ENCODE assay signal across 26 cellular contexts in the genomic region with DNA sequence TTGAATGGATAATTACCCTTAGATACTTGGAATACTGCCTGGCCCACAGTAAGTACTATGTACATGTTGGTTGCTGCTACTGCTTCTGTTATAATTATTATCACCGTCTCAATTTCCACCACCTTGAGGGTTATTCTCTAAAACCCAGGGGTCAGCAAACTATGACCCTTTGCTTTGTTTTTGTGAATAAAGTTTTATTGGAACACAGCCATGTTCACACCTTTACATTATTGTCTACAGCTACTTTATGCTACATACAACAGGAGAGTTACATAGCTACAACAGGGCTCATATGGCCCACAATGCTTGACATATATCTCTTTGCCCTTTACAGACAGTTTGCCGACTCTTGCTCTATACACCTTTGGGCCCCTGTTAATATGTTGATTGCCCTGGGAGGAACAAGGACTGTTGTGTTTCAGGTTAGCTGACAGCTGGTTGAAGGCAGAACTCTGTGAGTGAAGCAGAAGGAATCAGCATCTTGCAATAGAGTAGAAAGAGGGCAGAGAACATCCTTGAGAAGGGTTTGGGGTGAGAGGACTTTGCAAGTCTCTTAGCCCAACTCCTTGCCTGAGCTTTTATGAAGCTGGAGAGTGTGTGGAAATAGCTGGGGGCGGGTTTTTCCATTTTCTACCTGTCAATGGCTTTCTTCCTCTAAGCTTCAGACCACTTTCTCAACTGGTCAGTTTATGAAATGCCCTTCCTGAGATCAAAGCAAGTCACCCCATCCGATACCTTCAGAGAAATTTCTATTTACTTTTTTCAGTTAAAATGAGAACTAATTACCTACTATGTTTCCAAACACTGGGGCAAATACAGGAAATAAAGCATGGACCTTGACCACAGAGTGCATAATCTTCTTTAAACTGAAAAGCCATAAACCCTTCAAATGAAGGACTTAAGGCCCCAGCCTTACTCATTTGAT. TPM values are rescaled to one million over a fixed set of nuclear protein-coding genes. Genes with fewer than 3 reads are reported as not detected.
DNase-seq lines count a peak whose midpoint lies in the region; TF ChIP-seq lines count a peak whose summit lies in the region.
"Had no signal": no experiment of that assay in that cellular context is flagged by ENCODE, and none has a peak within 500 bp of the region (broad histone marks: within the 10 kb centered on the region; RNA-seq: fewer than 3 reads in every experiment).

No MANE protein-coding gene starts in this region.

- BruUV-seq in Caco-2 (replicated peaks; lab: Mats Ljungman, UMichigan), result no TSS peak

- no peak overlapping the region for H3K9ac ChIP-seq in duodenal mucosa (ENCODE audit: low read depth in 1 of 2, low read length in 2 of 2)

- CTCF ChIA-PET in Caco-2 (lab: Charles Lee), result interaction anchor here (1.0 to 1.2 kb wide), 2 partner anchors 36 to 59 kb away, joined by 3 to 4 read pairs; no protein-coding TSS in a partner anchor
- CTCF ChIA-PET in activated CD4-positive, alpha-beta memory T cell treated with anti-CD3 and anti-CD28 coated beads for 36 hours (lab: Charles Lee), result no interaction called here

- POLR2A ChIA-PET in Caco-2 (lab: Charles Lee), result no interaction called here
- POLR2A ChIA-PET in activated CD4-positive, alpha-beta memory T cell treated with anti-CD3 and anti-CD28 coated beads for 36 hours (lab: Charles Lee), result no interaction called here

- H3K9me3 Mint-ChIP-seq in Caco-2 (ENCODE audit: unreplicated experiment), result no peaks in the 10 kb centered on the region
- H3K9me3 Mint-ChIP-seq in activated CD4-positive, alpha-beta memory T cell treated with anti-CD3 and anti-CD28 coated beads for 36 hours, result no peaks in the 10 kb centered on the region
- H3K9me3 Mint-ChIP-seq: CD8-positive, alpha-beta memory T cell; HFFc6 had no signal

- no peaks in the 10 kb centered on the region for H3K36me3 ChIP-seq in Caco-2 (ENCODE audit: control insufficient read depth, insufficient read depth, low read length)
- no peaks in the 10 kb centered on the region for H3K36me3 ChIP-seq in duodenal mucosa (ENCODE audit: control insufficient read depth in 1 of 2, insufficient read depth in 2 of 2, low read length in 2 of 2)

- H3K27ac ChIP-seq in duodenal mucosa (ENCODE audit: low read depth, low read length), result no peak overlapping the region
- H3K27ac ChIP-seq in dorsolateral prefrontal cortex, result no peak overlapping the region
- H3K27ac ChIP-seq: C4-2B had no signal

- H3K27me3 ChIP-seq in Caco-2 (replicated peaks; ENCODE audit: control insufficient read depth, insufficient read depth, low read length), result no peaks in the 10 kb centered on the region
- no peaks in the 10 kb centered on the region for H3K27me3 ChIP-seq in duodenal mucosa (ENCODE audit: control insufficient read depth in 1 of 2, insufficient read depth in 2 of 2, low read length in 2 of 2)
- H3K27me3 ChIP-seq in dorsolateral prefrontal cortex, result no peaks in the 10 kb centered on the region

- DNase-seq in Caco-2 (peak; percentile 78 to 82), NOMO-1 treated with dmso at 0.1 percent for 144 hours (lab: John Stamatoyannopoulos, UW; ENCODE audit: unreplicated experiment) (peak; percentile 79), renal cortical epithelial cell (ENCODE audit: low read depth) (peak; percentile 18), dorsolateral prefrontal cortex (no peak)
- no peak for DNase-seq in activated CD4-positive, alpha-beta memory T cell treated with anti-CD3 and anti-CD28 coated beads for 36 hours
- DNase-seq in activated CD4-positive, alpha-beta T cell treated with anti-CD3 and anti-CD28 coated beads, Interleukin-2, amount 50 U/mL, for 4 hours, result no peak
- DNase-seq: AML-193; CD8-positive, alpha-beta memory T cell; H7; HFFc6; KBM-7; MM.1S; NCI-H1092; NCI-H1436; NCI-H187 treated with DMSO at 0.1 percent for 48 hours; NCI-H2107; NCI-H748 treated with DMSO at 0.1 percent for 48 hours; OCI-M1; Right ventricle myocardium superior; SW 1271 had no signal

- peak overlapping the region; percentile 39 for H3K4me3 Mint-ChIP-seq in Caco-2 (ENCODE audit: unreplicated experiment)
- no peak overlapping the region for H3K4me3 Mint-ChIP-seq in activated CD4-positive, alpha-beta memory T cell treated with anti-CD3 and anti-CD28 coated beads for 36 hours
- H3K4me3 Mint-ChIP-seq: CD8-positive, alpha-beta memory T cell; HFFc6 had no signal

- no peak overlapping the region for H3K4me3 ChIP-seq in Caco-2 (ENCODE audit: low read depth, low read length)
- H3K4me3 ChIP-seq in duodenal mucosa (ENCODE audit: low read depth in 1 of 2, low read length in 2 of 2), result peak overlapping the region; percentile 30 to 44
- H3K4me3 ChIP-seq in dorsolateral prefrontal cortex, result no peak overlapping the region

- H3K9me3 ChIP-seq in Caco-2, result no peaks in the 10 kb centered on the region
- H3K9me3 ChIP-seq in duodenal mucosa (ENCODE audit: control insufficient read depth in 1 of 2, low read length in 2 of 2), result no peaks in the 10 kb centered on the region

- H3K4me1 ChIP-seq in Caco-2 (peaks cover 52% of the 10 kb centered on the region), duodenal mucosa (ENCODE audit: control insufficient read depth in 1 of 2, insufficient read depth in 2 of 2, low read length in 2 of 2) (peaks cover 15 to 28% of the 10 kb centered on the region in 2 donors)

- H3K4me1 Mint-ChIP-seq in Caco-2 (ENCODE audit: low read depth, unreplicated experiment), result peaks cover 51% of the 10 kb centered on the region
- H3K4me1 Mint-ChIP-seq in activated CD4-positive, alpha-beta memory T cell treated with anti-CD3 and anti-CD28 coated beads for 36 hours (ENCODE audit: low read depth), result no peaks in the 10 kb centered on the region
- H3K4me1 Mint-ChIP-seq: CD8-positive, alpha-beta memory T cell had no signal

- no peaks in the 10 kb centered on the region for H3K27me3 Mint-ChIP-seq in Caco-2 (ENCODE audit: insufficient read depth, unreplicated experiment)
- peaks cover 2% of the 10 kb centered on the region for H3K27me3 Mint-ChIP-seq in activated CD4-positive, alpha-beta memory T cell treated with anti-CD3 and anti-CD28 coated beads for 36 hours

- TF ChIP-seq CTCF in Caco-2 (IDR thresholded peaks at IDR 0.05; ENCODE audit: insufficient read depth in 1 of 2, low read depth in 1 of 2, low read length in 1 of 2, severe bottlenecking in 1 of 2, unreplicated experiment in 1 of 2) (no peak), dorsolateral prefrontal cortex (IDR thresholded peaks at IDR 0.05 in 54 of 56, conservative IDR thresholded peaks at IDR 0.05 in 2 of 56; ENCODE audit: low read depth in 1 of 56, partially characterized antibody in 56 of 56) (no peak)

- intact Hi-C loops in Caco-2 (cut with micrococcal nuclease; ENCODE audit: unreplicated experiment), result loop anchor here (1.0 to 5.0 kb wide), 4 partner anchors 32 to 683 kb away; no protein-coding TSS in a partner anchor
- intact Hi-C loops in activated CD4-positive, alpha-beta memory T cell treated with anti-CD3 and anti-CD28 coated beads for 36 hours (cut with micrococcal nuclease), result no loop called here
- intact Hi-C loops in dorsolateral prefrontal cortex (cut with DNase I), result no loop called here

- no peak overlapping the region for H3K27ac Mint-ChIP-seq in Caco-2 (ENCODE audit: unreplicated experiment)
- no peak overlapping the region for H3K27ac Mint-ChIP-seq in activated CD4-positive, alpha-beta memory T cell treated with anti-CD3 and anti-CD28 coated beads for 36 hours
- H3K27ac Mint-ChIP-seq: CD8-positive, alpha-beta memory T cell; HFFc6 had no signal

- no peaks in the 10 kb centered on the region for H3K36me3 Mint-ChIP-seq in Caco-2 (ENCODE audit: insufficient read depth, unreplicated experiment)
- H3K36me3 Mint-ChIP-seq in activated CD4-positive, alpha-beta memory T cell treated with anti-CD3 and anti-CD28 coated beads for 36 hours, result no peaks in the 10 kb centered on the region
- H3K36me3 Mint-ChIP-seq: CD8-positive, alpha-beta memory T cell had no signal

RNA-seq across cellular contexts. Expression of gene MEP1A, which starts 3.5 kb away (rescaled TPM):
- total RNA-seq in Caco-2 (2022), result 8.1 and 12.0 TPM in 2 replicates
- total RNA-seq in renal cortical epithelial cell, result not detected in 2 replicates
- total RNA-seq in activated CD4-positive, alpha-beta memory T cell treated with anti-CD3 and anti-CD28 coated beads for 36 hours, result not detected
- total RNA-seq in dorsolateral prefrontal cortex, result under 1 TPM in 47 of 120 experiments, not detected in 73; 0.13 to 0.80 (median 0.25) TPM
- total RNA-seq: A172; CD8-positive, alpha-beta memory T cell; Daoy; H7; HFFc6; NCI-H460; Right ventricle myocardium superior; SK-MEL-5 had no signal

RNA-seq across cellular contexts. Expression of gene ANKRD66, which starts 43.0 kb away (rescaled TPM):
- not detected in 2 replicates for total RNA-seq in Caco-2 (2022)
- total RNA-seq in renal cortical epithelial cell, result not detected in 2 replicates
- not detected for total RNA-seq in activated CD4-positive, alpha-beta memory T cell treated with anti-CD3 and anti-CD28 coated beads for 36 hours
- total RNA-seq in dorsolateral prefrontal cortex, result under 1 TPM in 19 of 120 experiments, not detected in 101; 0.32 to 0.85 (median 0.48) TPM
- total RNA-seq: A172; CD8-positive, alpha-beta memory T cell; Daoy; H7; HFFc6; NCI-H460; Right ventricle myocardium superior; SK-MEL-5 had no signal

RNA-seq across cellular contexts. Expression of gene PLA2G7, which starts 54.5 kb away (rescaled TPM):
- total RNA-seq in Caco-2 (2022) (0.19 and 0.32 TPM in 2 replicates), renal cortical epithelial cell (0.10 and 0.87 TPM in 2 replicates), dorsolateral prefrontal cortex (1 to 10 TPM; 1.4 to 8.5 (median 4.7) TPM)
- total RNA-seq in activated CD4-positive, alpha-beta memory T cell treated with anti-CD3 and anti-CD28 coated beads for 36 hours, result not detected
- total RNA-seq: A172, Daoy, HFFc6 had no signal

Comparison
In these comparisons a context has a peak if more than half of its experiments do, and no peak if none do; other contexts are left out.
1. DNase-seq: peak in Caco-2 (2 of 2), NOMO-1 treated with dmso at 0.1 percent for 144 hours (single experiment) and renal cortical epithelial cell (single experiment); none in activated CD4-positive, alpha-beta memory T cell treated with anti-CD3 and anti-CD28 coated beads for 36 hours (single experiment), activated CD4-positive, alpha-beta T cell treated with anti-CD3 and anti-CD28 coated beads, Interleukin-2, amount 50 U/mL, for 4 hours (0 of 2) and dorsolateral prefrontal cortex (0 of 10).
2. H3K4me3 ChIP-seq: peak in duodenal mucosa (2 of 2); none in Caco-2 (single experiment) and dorsolateral prefrontal cortex (0 of 59).